Comparison of ENCODE assay signal across 11 cellular contexts in genomic region chr7:50832744-50833143, GRCh38. TPM values are rescaled to one million over a fixed set of nuclear protein-coding genes. Genes with fewer than 3 reads are reported as not detected.
DNase-seq lines count a peak whose midpoint lies in the region; ATAC-seq, FAIRE-seq and TF ChIP-seq lines count a peak whose summit lies in the region.
"Had no signal": no experiment of that assay in that cellular context is flagged by ENCODE, and none has a peak within 500 bp of the region (broad histone marks: within the 10 kb centered on the region; RNA-seq: fewer than 3 reads in every experiment).

No MANE protein-coding gene starts in this region.

- DNase-seq in Calu3: peak; percentile 75
- DNase-seq in HT1080 (ENCODE audit: low read depth): peak; percentile 86
- DNase-seq in activated T-cell treated with anti-CD3 and anti-CD28 coated beads, Interleukin-2, amount 50 U/mL, for 4 hours: no peak
- peak; percentile 55 for DNase-seq in islet precursor cell
- DNase-seq in UCSD-AML1 (lab: John Stamatoyannopoulos, UW; ENCODE audit: unreplicated experiment): no peak
- no peak for DNase-seq in GM19239 (ENCODE audit: insufficient read length, low spot score)
- DNase-seq: dorsolateral prefrontal cortex, NCI-H1048 had no signal

- H3K9me3 Mint-ChIP-seq in Calu3 (ENCODE audit: low read depth, unreplicated experiment): peaks cover 7% of the 10 kb centered on the region
- H3K9me3 Mint-ChIP-seq in activated T-cell treated with anti-CD3 and anti-CD28 coated beads, Interleukin-2, amount 50 U/mL, for 4 hours: no peaks in the 10 kb centered on the region
- H3K9me3 Mint-ChIP-seq: stimulated activated naive CD8-positive, alpha-beta T cell treated with anti-CD3 and anti-CD28 coated beads, Interleukin-15, Interleukin-2, amounts not matched to agents 100 ng/mL and 50 ng/mL, for 24 hours had no signal

- TF ChIP-seq CTCF in Calu3 (IDR thresholded peaks at IDR 0.05; ENCODE audit: unreplicated experiment): no peak

- intact Hi-C loops in Calu3 (cut with micrococcal nuclease; ENCODE audit: unreplicated experiment): loop anchor here (2.0 kb wide), 2 partner anchors 36 to 234 kb away; no protein-coding TSS in a partner anchor

- H3K27ac Mint-ChIP-seq in Calu3 (ENCODE audit: unreplicated experiment): peak overlapping the region; percentile 86
- H3K27ac Mint-ChIP-seq: stimulated activated naive CD8-positive, alpha-beta T cell treated with anti-CD3 and anti-CD28 coated beads, Interleukin-15, Interleukin-2, amounts not matched to agents 100 ng/mL and 50 ng/mL, for 24 hours had no signal

- H3K36me3 Mint-ChIP-seq in Calu3 (ENCODE audit: insufficient read depth, unreplicated experiment): no peaks in the 10 kb centered on the region
- H3K36me3 Mint-ChIP-seq in activated T-cell treated with anti-CD3 and anti-CD28 coated beads, Interleukin-2, amount 50 U/mL, for 4 hours (ENCODE audit: insufficient read depth): no peaks in the 10 kb centered on the region

- BruUV-seq in Calu3 (replicated peaks; lab: Mats Ljungman, UMichigan): no TSS peak

- no peaks in the 10 kb centered on the region for H3K27me3 Mint-ChIP-seq in Calu3 (ENCODE audit: unreplicated experiment)
- H3K27me3 Mint-ChIP-seq in activated T-cell treated with anti-CD3 and anti-CD28 coated beads, Interleukin-2, amount 50 U/mL, for 4 hours (ENCODE audit: low read depth): peaks cover 16% of the 10 kb centered on the region

- FAIRE-seq in GM19239 (lab: Jason Lieb, UNC): no peak

- CTCF ChIA-PET in Calu3 (lab: Charles Lee): interaction anchor here (0.7 to 1.8 kb wide), 7 partner anchors 11 to 761 kb away, joined by 3 to 8 read pairs (median 5); no protein-coding TSS in a partner anchor

- ATAC-seq in activated T-cell treated with anti-CD3 and anti-CD28 coated beads, Interleukin-2, amount 50 U/mL, for 4 hours: peak; percentile 85 to 91
- ATAC-seq in HG03354 (IDR thresholded peaks at IDR 0.05; ENCODE audit: poor library complexity, severe bottlenecking, unreplicated experiment) (no peak), GM18520 (IDR thresholded peaks at IDR 0.05; ENCODE audit: unreplicated experiment) (no peak)

- peaks cover 72% of the 10 kb centered on the region for H3K4me1 Mint-ChIP-seq in Calu3 (ENCODE audit: low read depth, unreplicated experiment)
- peaks cover 6% of the 10 kb centered on the region for H3K4me1 Mint-ChIP-seq in activated T-cell treated with anti-CD3 and anti-CD28 coated beads, Interleukin-2, amount 50 U/mL, for 4 hours (ENCODE audit: low read depth)

- peak overlapping the region; percentile 36 for H3K4me3 Mint-ChIP-seq in Calu3 (ENCODE audit: low read depth, unreplicated experiment)
- no peak overlapping the region for H3K4me3 Mint-ChIP-seq in activated T-cell treated with anti-CD3 and anti-CD28 coated beads, Interleukin-2, amount 50 U/mL, for 4 hours
- H3K4me3 Mint-ChIP-seq: stimulated activated naive CD8-positive, alpha-beta T cell treated with anti-CD3 and anti-CD28 coated beads, Interleukin-15, Interleukin-2, amounts not matched to agents 100 ng/mL and 50 ng/mL, for 24 hours had no signal

RNA-seq across cellular contexts. Expression of gene GRB10, which starts 50.0 kb away (rescaled TPM):
- total RNA-seq in Calu3 (2022): 86.2 and 90.6 TPM in 2 replicates
- 11.6 and 18.2 TPM in 2 replicates for total RNA-seq in HT1080 (2014; rRNA removed; shearing (Covaris generic))
- polyA plus RNA-seq in HT1080 (2015; cell fraction: cytosol; rRNA removed): 23.3 and 23.7 TPM in 2 replicates
- polyA plus RNA-seq in HT1080 (2015; cell fraction: nucleus; rRNA removed): 27.8 and 31.7 TPM in 2 replicates
- total RNA-seq in activated T-cell treated with anti-CD3 and anti-CD28 coated beads, Interleukin-2, amount 50 U/mL, for 4 hours: 1 to 10 TPM; 1.3 to 3.7 (median 3.3) TPM

Comparison
In these comparisons a context has a peak if more than half of its experiments do, and no peak if none do; other contexts are left out.
1. DNase-seq: peak in Calu3 (single experiment), HT1080 (single experiment) and islet precursor cell (single experiment); none in activated T-cell treated with anti-CD3 and anti-CD28 coated beads, Interleukin-2, amount 50 U/mL, for 4 hours (single experiment), UCSD-AML1 (single experiment) and GM19239 (single experiment).
2. ATAC-seq: peak in activated T-cell treated with anti-CD3 and anti-CD28 coated beads, Interleukin-2, amount 50 U/mL, for 4 hours (2 of 2); none in HG03354 (single experiment) and GM18520 (single experiment).